In the genomic region with DNA sequence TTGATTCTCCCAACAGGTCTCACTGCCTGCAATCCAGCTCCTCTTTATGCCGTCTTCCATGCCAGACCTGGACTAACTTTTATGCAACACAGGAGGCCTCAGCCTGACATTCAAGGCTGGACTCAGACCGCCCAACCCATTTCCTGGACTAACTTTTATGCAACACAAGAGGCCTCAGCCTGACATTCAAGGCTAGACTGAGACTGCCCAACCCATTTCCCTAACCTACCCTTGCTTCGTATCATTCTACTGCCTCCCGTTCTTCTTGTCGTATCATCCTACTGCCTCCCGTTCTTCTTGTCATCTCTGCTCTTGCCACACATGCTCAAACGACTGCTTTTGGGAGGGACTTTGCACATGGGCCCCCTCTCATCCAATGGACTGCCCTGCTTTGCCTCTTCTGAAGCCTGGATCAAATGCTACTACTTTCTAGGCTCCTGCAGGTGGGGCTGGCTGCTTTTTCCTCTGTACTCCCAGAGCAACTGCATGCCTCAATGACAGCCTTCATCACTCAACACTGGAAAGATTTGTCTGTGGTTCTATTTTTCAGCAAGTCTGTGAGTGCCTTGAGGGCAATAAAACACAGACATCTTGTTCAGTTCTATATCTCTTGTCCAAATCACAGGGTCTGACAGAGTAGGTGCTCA, we compare ENCODE assay signal across 14 cellular contexts. TPM values are rescaled to one million over a fixed set of nuclear protein-coding genes. Genes with fewer than 3 reads are reported as not detected.
DNase-seq lines count a peak whose midpoint lies in the region; ATAC-seq, FAIRE-seq and TF ChIP-seq lines count a peak whose summit lies in the region.
"Had no signal": no experiment of that assay in that cellular context is flagged by ENCODE, and none has a peak within 500 bp of the region (broad histone marks: within the 10 kb centered on the region; RNA-seq: fewer than 3 reads in every experiment).

No MANE protein-coding gene starts in this region.

- peaks cover 48% of the 10 kb centered on the region for H3K36me3 Mint-ChIP-seq in CD4-positive, CD25-positive, alpha-beta regulatory T cell
- peaks cover 21% of the 10 kb centered on the region for H3K36me3 Mint-ChIP-seq in astrocyte (ENCODE audit: low read depth, unreplicated experiment)
- peaks cover 6 to 53% (median 23%) of the 10 kb centered on the region in 5 donors for H3K36me3 Mint-ChIP-seq in naive thymus-derived CD4-positive, alpha-beta T cell

- CTCF ChIA-PET in HCT116 (lab: Charles Lee) (no interaction called here), A673 (lab: Charles Lee) (no interaction called here)
- CTCF ChIA-PET in naive thymus-derived CD4-positive, alpha-beta T cell (lab: Charles Lee), result interaction anchor here (0.6 to 0.8 kb wide), 2 partner anchors 56 to 69 kb away, joined by 3 to 4 read pairs; no protein-coding TSS in a partner anchor

- no peaks in the 10 kb centered on the region for H3K27me3 ChIP-seq in CD4-positive, CD25-positive, alpha-beta regulatory T cell (ENCODE audit: control insufficient read depth, insufficient read depth, low read length)
- H3K27me3 ChIP-seq in HCT116 (ENCODE audit: insufficient read depth, low read length) (no peaks in the 10 kb centered on the region), astrocyte (ENCODE audit: insufficient read depth, low read length) (no peaks in the 10 kb centered on the region), GM23248 (replicated peaks; ENCODE audit: insufficient read depth) (no peaks in the 10 kb centered on the region), A673 (replicated peaks; ENCODE audit: insufficient read depth, low read depth, low read length, poor library complexity) (no peaks in the 10 kb centered on the region)
- no peaks in the 10 kb centered on the region for H3K27me3 ChIP-seq in naive thymus-derived CD4-positive, alpha-beta T cell (ENCODE audit: control insufficient read depth in 2 of 2, insufficient read depth in 2 of 2, low read length in 2 of 2)

- H3K27me3 Mint-ChIP-seq in CD4-positive, CD25-positive, alpha-beta regulatory T cell, result no peaks in the 10 kb centered on the region
- no peaks in the 10 kb centered on the region for H3K27me3 Mint-ChIP-seq in astrocyte (ENCODE audit: low read depth, unreplicated experiment)
- no peaks in the 10 kb centered on the region for H3K27me3 Mint-ChIP-seq in naive thymus-derived CD4-positive, alpha-beta T cell

- no peaks in the 10 kb centered on the region for H3K9me3 Mint-ChIP-seq in CD4-positive, CD25-positive, alpha-beta regulatory T cell
- H3K9me3 Mint-ChIP-seq in astrocyte (ENCODE audit: unreplicated experiment), result no peaks in the 10 kb centered on the region
- H3K9me3 Mint-ChIP-seq in naive thymus-derived CD4-positive, alpha-beta T cell, result no peaks in the 10 kb centered on the region

- no peak overlapping the region for H2AFZ ChIP-seq in HCT116 (ENCODE audit: low read depth, low read length, poor library complexity, severe bottlenecking)
- H2AFZ ChIP-seq in astrocyte (ENCODE audit: low read depth, low read length), result no peak overlapping the region
- no peak overlapping the region for H2AFZ ChIP-seq in GM23248

- RAD21 ChIA-PET in HCT116 (lab: Charles Lee; ENCODE audit: low non-redundant PET in 1 of 2, low total read pairs in 2 of 2, uncharacterized antibody in 2 of 2, unreplicated experiment in 2 of 2), result no interaction called here

- TF ChIP-seq CTCF in HCT116 (IDR thresholded peaks at IDR 0.05 in 2 of 3, conservative IDR thresholded peaks at IDR 0.05 in 1 of 3; ENCODE audit: borderline replicate concordance in 1 of 3, insufficient read depth in 1 of 3, low read depth in 2 of 3, low read length in 2 of 3) (no peak), astrocyte (IDR thresholded peaks at IDR 0.05; ENCODE audit: insufficient read depth, low read depth, low read length) (no peak), A673 (conservative IDR thresholded peaks at IDR 0.05; ENCODE audit: low read depth, low read length) (no peak)

- no peak for ATAC-seq in CD4-positive, CD25-positive, alpha-beta regulatory T cell (ENCODE audit: low read depth in 2 of 2)
- ATAC-seq in HCT116, result peak; percentile 63
- peak; percentile 51 for ATAC-seq in naive thymus-derived CD4-positive, alpha-beta T cell
- ATAC-seq in HG03139 (IDR thresholded peaks at IDR 0.05; ENCODE audit: unreplicated experiment), result no peak

- peaks cover 5% of the 10 kb centered on the region; the same call in 1 of the 2 replicates for H3K79me2 ChIP-seq in HCT116 (ENCODE audit: insufficient read depth, low read length)
- H3K79me2 ChIP-seq in astrocyte (ENCODE audit: insufficient read depth, low read length), result peaks cover 97% of the 10 kb centered on the region
- H3K79me2 ChIP-seq in GM23248 (ENCODE audit: insufficient read depth), result peaks cover 99% of the 10 kb centered on the region

- H3K27ac ChIP-seq in CD4-positive, CD25-positive, alpha-beta regulatory T cell (ENCODE audit: insufficient read depth, low read length, poor library complexity, severe bottlenecking), result peak overlapping the region; percentile 25
- H3K27ac ChIP-seq in HCT116 (ENCODE audit: low read depth, low read length) (no peak overlapping the region), astrocyte (ENCODE audit: low read depth, low read length) (no peak overlapping the region), GM23248 (no peak overlapping the region), A673 (ENCODE audit: low read depth, low read length, poor library complexity, severe bottlenecking) (no peak overlapping the region)
- peak overlapping the region; percentile 49 for H3K27ac ChIP-seq in naive thymus-derived CD4-positive, alpha-beta T cell (ENCODE audit: low read depth, low read length)

- BruUV-seq in HCT116 (replicated peaks; lab: Mats Ljungman, UMichigan) (no TSS peak), A673 (replicated peaks; lab: Mats Ljungman, UMichigan) (no TSS peak)

- H3K4me2 ChIP-seq in HCT116 (ENCODE audit: low read length) (no peak overlapping the region), astrocyte (ENCODE audit: low read length) (no peak overlapping the region), GM23248 (ENCODE audit: unreplicated experiment) (no peak overlapping the region)

- 90 to 94% methylated on average over 7 of the region's 7 CpGs for WGBS in GM23248 (ENCODE audit: low coverage in 1 of 2, low lambda C conversion rate in 2 of 2, missing lambda C conversion rate in 2 of 2), 2 experiments

- no peak overlapping the region for H3K4me3 ChIP-seq in CD4-positive, CD25-positive, alpha-beta regulatory T cell (ENCODE audit: low read depth, low read length)
- H3K4me3 ChIP-seq in HCT116 (replicated peaks in 1 of 2; ENCODE audit: low read depth in 1 of 2, low read length in 2 of 2) (no peak overlapping the region), astrocyte (ENCODE audit: insufficient read depth, low read depth, low read length) (no peak overlapping the region), GM23248 (no peak overlapping the region), A673 (ENCODE audit: low read depth, low read length, poor library complexity, severe bottlenecking) (no peak overlapping the region)
- no peak overlapping the region for H3K4me3 ChIP-seq in naive thymus-derived CD4-positive, alpha-beta T cell (ENCODE audit: low read length)

- H3K9ac ChIP-seq in HCT116 (ENCODE audit: low read length) (no peak overlapping the region), astrocyte (ENCODE audit: low read length) (no peak overlapping the region), GM23248 (no peak overlapping the region)

- H3K9me2 ChIP-seq in HCT116 (ENCODE audit: insufficient read depth), result no peaks in the 10 kb centered on the region
- no peaks in the 10 kb centered on the region for H3K9me2 ChIP-seq in GM23248 (ENCODE audit: insufficient read depth)

- H3K4me1 ChIP-seq in CD4-positive, CD25-positive, alpha-beta regulatory T cell (ENCODE audit: control insufficient read depth, insufficient read depth, low read length, poor library complexity, severe bottlenecking), result peaks cover 99% of the 10 kb centered on the region
- H3K4me1 ChIP-seq in HCT116 (ENCODE audit: control insufficient read depth in 1 of 2, insufficient read depth in 2 of 2, low read length in 2 of 2), result peaks cover 10 to 22% of the 10 kb centered on the region in 2 experiments
- H3K4me1 ChIP-seq in astrocyte (ENCODE audit: insufficient read depth, low read length), result peaks cover 17% of the 10 kb centered on the region
- H3K4me1 ChIP-seq in naive thymus-derived CD4-positive, alpha-beta T cell (ENCODE audit: control insufficient read depth in 2 of 2, insufficient read depth in 2 of 2, low read length in 2 of 2), result peaks cover 67 to 100% of the 10 kb centered on the region in 2 donors
- H3K4me1 ChIP-seq in GM23248 (ENCODE audit: insufficient read depth), result peaks cover 9% of the 10 kb centered on the region
- H3K4me1 ChIP-seq in A673 (ENCODE audit: insufficient read depth, low read length, poor library complexity, severe bottlenecking), result no peaks in the 10 kb centered on the region

- no peaks in the 10 kb centered on the region for H3K9me3 ChIP-seq in CD4-positive, CD25-positive, alpha-beta regulatory T cell (ENCODE audit: control insufficient read depth in 2 of 2, low read length in 2 of 2)
- no peaks in the 10 kb centered on the region for H3K9me3 ChIP-seq in HCT116 (ENCODE audit: control insufficient read depth in 1 of 2, insufficient read depth in 1 of 2, low read depth in 1 of 2, low read length in 2 of 2)
- H3K9me3 ChIP-seq in astrocyte (ENCODE audit: insufficient read depth, low read depth, low read length), result no peaks in the 10 kb centered on the region
- H3K9me3 ChIP-seq in naive thymus-derived CD4-positive, alpha-beta T cell (ENCODE audit: control insufficient read depth in 2 of 3, low read length in 3 of 3), result no peaks in the 10 kb centered on the region
- no peaks in the 10 kb centered on the region for H3K9me3 ChIP-seq in GM23248 (ENCODE audit: low read depth)
- no peaks in the 10 kb centered on the region for H3K9me3 ChIP-seq in A673 (ENCODE audit: low read depth, low read length, poor library complexity, severe bottlenecking)

- POLR2A ChIA-PET in HCT116 (lab: Charles Lee), result interaction anchor here (0.9 kb wide), 1 partner anchor 9 kb away, joined by 3 read pairs; no protein-coding TSS in a partner anchor
- POLR2A ChIA-PET in naive thymus-derived CD4-positive, alpha-beta T cell (lab: Charles Lee), result interaction anchor here (1.3 to 48.9 kb wide), 2 partner anchors 18 to 38 kb away, joined by 6 to 1265 read pairs (median 6); a partner anchor contains a TSS
- POLR2A ChIA-PET in A673 (lab: Charles Lee; ENCODE audit: low non-redundant PET), result no interaction called here

- no peak for TF ChIP-seq RAD21 in HCT116 (IDR thresholded peaks at IDR 0.05; ENCODE audit: low read depth)

- FAIRE-seq in astrocyte (lab: Jason Lieb, UNC), result no peak

- peaks cover 28% of the 10 kb centered on the region for H3K36me3 ChIP-seq in CD4-positive, CD25-positive, alpha-beta regulatory T cell (ENCODE audit: control insufficient read depth, insufficient read depth, low read length)
- H3K36me3 ChIP-seq in HCT116 (ENCODE audit: control insufficient read depth in 1 of 2, insufficient read depth in 2 of 2, low read length in 2 of 2) (no peaks in the 10 kb centered on the region), astrocyte (ENCODE audit: insufficient read depth, low read length) (peaks cover 3% of the 10 kb centered on the region), GM23248 (ENCODE audit: low read depth) (no peaks in the 10 kb centered on the region), A673 (ENCODE audit: insufficient read depth, low read length, poor library complexity, severe bottlenecking) (no peaks in the 10 kb centered on the region)
- peaks cover 0 to 31% (median 4%) of the 10 kb centered on the region in 3 experiments for H3K36me3 ChIP-seq in naive thymus-derived CD4-positive, alpha-beta T cell (ENCODE audit: control insufficient read depth in 2 of 3, insufficient read depth in 3 of 3, low read length in 3 of 3)

- H3K27ac Mint-ChIP-seq in CD4-positive, CD25-positive, alpha-beta regulatory T cell, result peak overlapping the region; percentile 81 to 92 (median 84)
- peak overlapping the region; percentile 53 for H3K27ac Mint-ChIP-seq in astrocyte (ENCODE audit: unreplicated experiment)
- peak overlapping the region; percentile 1 to 98 (median 89) for H3K27ac Mint-ChIP-seq in naive thymus-derived CD4-positive, alpha-beta T cell

- H3F3A ChIP-seq in GM23248 (ENCODE audit: insufficient read depth), result peaks cover 4% of the 10 kb centered on the region; the same call in 1 of the 2 replicates

- no peak for TF ChIP-seq POLR2A in HCT116 (IDR thresholded peaks at IDR 0.05; ENCODE audit: borderline replicate concordance, extremely low read depth, insufficient read depth, insufficient read length)

- DNase-seq in CD4-positive, CD25-positive, alpha-beta regulatory T cell, result no peak
- DNase-seq in HCT116 (ENCODE audit: low read depth, low spot score) (no peak), astrocyte (ENCODE audit: low read depth) (peak; percentile 27), NCI-H2107 treated with DMSO at 0.1 percent for 48 hours (lab: John Stamatoyannopoulos, UW; ENCODE audit: unreplicated experiment) (no peak), GM23248 (no peak), A673 (ENCODE audit: low spot score) (no peak)
- DNase-seq in naive thymus-derived CD4-positive, alpha-beta T cell, result no peak
- DNase-seq: activated CD4-positive, alpha-beta T cell treated with anti-CD3 and anti-CD28 coated beads, Interleukin-2, amount 50 U/mL, for 48 hours; anterior cingulate cortex; hypothalamus; KG1; NCI-H2029; stimulated activated CD4-positive, alpha-beta T cell treated with anti-CD3 and anti-CD28 coated beads, Interleukin-4, amount 100 ng/mL, for 4 hours had no signal

- intact Hi-C loops in HCT116 (cut with micrococcal nuclease), result no loop called here
- intact Hi-C loops in naive thymus-derived CD4-positive, alpha-beta T cell (cut with micrococcal nuclease), result loop anchor here in 1 of 2 donors (1.0 kb wide), 1 partner anchor 8 kb away; no protein-coding TSS in a partner anchor
- intact Hi-C loops in A673 (cut with micrococcal nuclease; ENCODE audit: unreplicated experiment), result no loop called here

- H4K20me1 ChIP-seq in HCT116 (ENCODE audit: insufficient read depth), result no peaks in the 10 kb centered on the region
- H4K20me1 ChIP-seq in astrocyte (ENCODE audit: insufficient read depth, low read length), result peaks cover 100% of the 10 kb centered on the region
- no peaks in the 10 kb centered on the region; the same call in 1 of the 2 replicates for H4K20me1 ChIP-seq in GM23248 (ENCODE audit: insufficient read depth)

- H3K4me1 Mint-ChIP-seq in CD4-positive, CD25-positive, alpha-beta regulatory T cell, result peaks cover 23 to 97% (median 78%) of the 10 kb centered on the region in 4 donors
- H3K4me1 Mint-ChIP-seq in astrocyte (ENCODE audit: low read depth, unreplicated experiment), result peaks cover 22% of the 10 kb centered on the region
- H3K4me1 Mint-ChIP-seq in naive thymus-derived CD4-positive, alpha-beta T cell, result peaks cover 86 to 97% (median 92%) of the 10 kb centered on the region in 7 donors

- peak overlapping the region; percentile 54 to 75 (median 70) for H3K4me3 Mint-ChIP-seq in CD4-positive, CD25-positive, alpha-beta regulatory T cell
- no peak overlapping the region for H3K4me3 Mint-ChIP-seq in astrocyte (ENCODE audit: unreplicated experiment)
- peak overlapping the region in 9 of 10 donors; percentile 25 to 87 (median 57) for H3K4me3 Mint-ChIP-seq in naive thymus-derived CD4-positive, alpha-beta T cell

- in situ Hi-C loops in GM23248 (cut with MboI), result no loop called here

RNA-seq across cellular contexts. Expression of a gene that starts 7.8 kb away (rescaled TPM):
- 67.5 TPM for total RNA-seq in CD4-positive, CD25-positive, alpha-beta regulatory T cell
- polyA plus RNA-seq in CD4-positive, CD25-positive, alpha-beta regulatory T cell, result 10 to 100 TPM; 44.2 to 58.0 (median 47.4) TPM
- total RNA-seq in HCT116 (2021; ENCODE audit: unreplicated experiment) (18.6 TPM), astrocyte (32.7 and 33.3 TPM in 2 replicates), A673 (2021) (8.4 and 10.6 TPM in 2 replicates)
- 20.1 and 20.7 TPM in 2 replicates for polyA plus RNA-seq in HCT116 (2012)
- 10 to 100 TPM; 47.2 to 73.8 (median 70.9) TPM for total RNA-seq in naive thymus-derived CD4-positive, alpha-beta T cell
- polyA plus RNA-seq in naive thymus-derived CD4-positive, alpha-beta T cell, result 10 to 100 TPM; 62.6 to 84.7 TPM
- 16.9 and 26.3 TPM in 2 replicates for total RNA-seq in GM23248 (2014; rRNA removed; shearing (Covaris generic))
- 21.9 and 22.3 TPM in 2 replicates for polyA plus RNA-seq in GM23248 (2016; fragmentation: Nextera tagmentation; extraction: Ambion mirVana)

RNA-seq across cellular contexts. Expression of a gene that starts 29.6 kb away (rescaled TPM):
- total RNA-seq in CD4-positive, CD25-positive, alpha-beta regulatory T cell, result 18.7 TPM
- 10 to 100 TPM; 10.9 to 16.4 (median 12.1) TPM for polyA plus RNA-seq in CD4-positive, CD25-positive, alpha-beta regulatory T cell
- total RNA-seq in HCT116 (2021; ENCODE audit: unreplicated experiment) (6.5 TPM), astrocyte (15.2 and 16.2 TPM in 2 replicates), A673 (2021) (2.0 and 5.5 TPM in 2 replicates)
- 5.2 and 5.6 TPM in 2 replicates for polyA plus RNA-seq in HCT116 (2012)
- total RNA-seq in naive thymus-derived CD4-positive, alpha-beta T cell, result 10 to 100 TPM; 12.4 to 21.3 (median 17.9) TPM
- 10 to 100 TPM; 19.0 to 43.0 TPM for polyA plus RNA-seq in naive thymus-derived CD4-positive, alpha-beta T cell
- total RNA-seq in GM23248 (2014; rRNA removed; shearing (Covaris generic)), result 10.2 and 13.4 TPM in 2 replicates
- polyA plus RNA-seq in GM23248 (2016; fragmentation: Nextera tagmentation; extraction: Ambion mirVana), result 8.7 and 10.2 TPM in 2 replicates

RNA-seq across cellular contexts. Expression of a gene that starts 37.8 kb away (rescaled TPM):
- total RNA-seq in CD4-positive, CD25-positive, alpha-beta regulatory T cell, result 389 TPM
- polyA plus RNA-seq in CD4-positive, CD25-positive, alpha-beta regulatory T cell, result 10 to 100 TPM; 66.6 to 78.6 (median 75.1) TPM
- total RNA-seq in HCT116 (2021; ENCODE audit: unreplicated experiment) (230 TPM), astrocyte (134 and 139 TPM in 2 replicates), A673 (2021) (346 and 366 TPM in 2 replicates)
- 130 and 179 TPM in 2 replicates for polyA plus RNA-seq in HCT116 (2012)
- total RNA-seq in naive thymus-derived CD4-positive, alpha-beta T cell, result 100 to 1,000 TPM; 267 to 341 (median 284) TPM
- 100 to 1,000 TPM in 1 of 2 donors, 10 to 100 TPM in 1; 83.2 to 115 TPM for polyA plus RNA-seq in naive thymus-derived CD4-positive, alpha-beta T cell
- total RNA-seq in GM23248 (2014; rRNA removed; shearing (Covaris generic)), result 9.1 and 12.9 TPM in 2 replicates
- polyA plus RNA-seq in GM23248 (2016; fragmentation: Nextera tagmentation; extraction: Ambion mirVana), result 75.0 and 88.3 TPM in 2 replicates

RNA-seq across cellular contexts. Expression of a gene that starts 37.9 kb away (rescaled TPM):
- total RNA-seq in CD4-positive, CD25-positive, alpha-beta regulatory T cell, result 7.1 TPM
- polyA plus RNA-seq in CD4-positive, CD25-positive, alpha-beta regulatory T cell, result 1 to 10 TPM; 1.3 to 2.4 (median 1.9) TPM
- total RNA-seq in HCT116 (2021; ENCODE audit: unreplicated experiment) (2.1 TPM), astrocyte (2.9 and 3.2 TPM in 2 replicates), A673 (2021) (5.7 and 6.0 TPM in 2 replicates)
- polyA plus RNA-seq in HCT116 (2012), result 2.1 and 3.1 TPM in 2 replicates
- total RNA-seq in naive thymus-derived CD4-positive, alpha-beta T cell, result 1 to 10 TPM; 1.8 to 6.9 (median 3.2) TPM
- 1 to 10 TPM; 1.4 to 2.1 TPM for polyA plus RNA-seq in naive thymus-derived CD4-positive, alpha-beta T cell
- total RNA-seq in GM23248 (2014; rRNA removed; shearing (Covaris generic)), result 5.0 and 9.2 TPM in 2 replicates
- polyA plus RNA-seq in GM23248 (2016; fragmentation: Nextera tagmentation; extraction: Ambion mirVana), result 2.5 and 2.7 TPM in 2 replicates

RNA-seq across cellular contexts. Expression of a gene that starts 52.2 kb away (rescaled TPM):
- 24.0 TPM for total RNA-seq in CD4-positive, CD25-positive, alpha-beta regulatory T cell
- polyA plus RNA-seq in CD4-positive, CD25-positive, alpha-beta regulatory T cell, result 1 to 10 TPM; 2.4 to 7.0 (median 4.8) TPM
- total RNA-seq in HCT116 (2021; ENCODE audit: unreplicated experiment) (not detected), astrocyte (not detected in 2 replicates), A673 (2021) (not detected in 2 replicates)
- 0.04 and 0.05 TPM in 2 replicates for polyA plus RNA-seq in HCT116 (2012)
- 100 to 1,000 TPM in 1 of 5 experiments, 10 to 100 TPM in 2, 1 to 10 TPM in 1, under 1 TPM in 1; 0.49 to 158 (median 46.0) TPM for total RNA-seq in naive thymus-derived CD4-positive, alpha-beta T cell
- 1 to 10 TPM; 2.0 to 6.3 TPM for polyA plus RNA-seq in naive thymus-derived CD4-positive, alpha-beta T cell
- total RNA-seq in GM23248 (2014; rRNA removed; shearing (Covaris generic)), result not detected in 2 replicates
- not detected in 2 replicates for polyA plus RNA-seq in GM23248 (2016; fragmentation: Nextera tagmentation; extraction: Ambion mirVana)

Comparison
In these comparisons a context has a peak if more than half of its experiments do, and no peak if none do; other contexts are left out.
1. ATAC-seq: peak in HCT116 (single experiment) and naive thymus-derived CD4-positive, alpha-beta T cell (single experiment); none in CD4-positive, CD25-positive, alpha-beta regulatory T cell (0 of 2) and HG03139 (single experiment).
2. H3K27ac ChIP-seq: peak in CD4-positive, CD25-positive, alpha-beta regulatory T cell (single experiment) and naive thymus-derived CD4-positive, alpha-beta T cell (single experiment); none in HCT116 (single experiment), astrocyte (single experiment), GM23248 (single experiment) and A673 (single experiment).
3. Peak in every context shown above with its lines, with median percentiles within 50 percentile points of each other: H3K27ac Mint-ChIP-seq.